9 cellular contexts compared by ENCODE assay signal in the genomic region with DNA sequence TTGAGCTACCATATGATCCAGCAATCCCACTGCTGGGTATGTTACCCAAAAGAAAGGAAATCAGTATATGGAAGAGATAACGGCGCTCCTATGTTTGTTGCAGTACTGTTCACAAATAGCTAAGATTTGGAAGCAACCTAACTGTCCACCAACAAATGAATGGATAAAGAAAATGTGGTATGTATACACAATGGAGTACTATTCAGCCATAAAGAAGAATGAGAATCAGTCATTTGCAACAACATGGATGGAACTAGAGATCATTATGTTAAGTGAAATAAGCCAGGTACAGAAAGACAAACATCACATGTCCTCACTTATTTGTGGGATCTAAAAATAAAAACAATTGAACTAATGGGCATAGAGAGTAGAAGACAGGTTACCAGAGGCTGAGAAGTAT. TPM values are rescaled to one million over a fixed set of nuclear protein-coding genes. Genes with fewer than 3 reads are reported as not detected.
A peak's percentile ranks its signal among the peaks of the same experiment; 100 is the strongest.
DNase-seq lines count a peak whose midpoint lies in the region; ATAC-seq, FAIRE-seq and TF ChIP-seq lines count a peak whose summit lies in the region.
"Not testable (repeated sequence)": the region's sequence is repeated elsewhere in the genome, so short reads cannot be mapped to it uniquely, and the experiment has no call there.
"Had no signal": no experiment of that assay in that cellular context is flagged by ENCODE, and none has a peak within 500 bp of the region (broad histone marks: within the 10 kb centered on the region; RNA-seq: fewer than 3 reads in every experiment).

No MANE protein-coding gene starts in this region.

- not testable (repeated sequence) for BruUV-seq in K562 (replicated peaks; lab: Mats Ljungman, UMichigan)

- not testable (repeated sequence) for H3K4me1 ChIP-seq in A549; HEK293 (ENCODE audit: control insufficient read depth, insufficient read depth, low read length)
- peaks cover 13 to 17% of the 10 kb centered on the region in 2 experiments for H3K4me1 ChIP-seq in K562 (replicated peaks in 1 of 2; ENCODE audit: control insufficient read depth in 2 of 2, insufficient read depth in 2 of 2, low read length in 2 of 2)

- not testable (repeated sequence) for H3K36me3 ChIP-seq in HEK293 (ENCODE audit: control insufficient read depth in 2 of 2, insufficient read depth in 1 of 2, low read length in 2 of 2); K562 (ENCODE audit: control insufficient read depth, insufficient read depth, low read length)

- not testable (repeated sequence) for DNase-seq in A549 (ENCODE audit: low read depth in 1 of 2, low spot score in 1 of 2); GM12891 (ENCODE audit: insufficient read length, low spot score); activated CD4-positive, alpha-beta T cell treated with anti-CD3 and anti-CD28 coated beads, Interleukin-2, amount 10 ng/mL, durations not matched to agents 7 days and 5 days; K562 (ENCODE audit: extremely low read depth in 1 of 4, low spot score in 3 of 4); memory B cell (ENCODE audit: low spot score in 2 of 2)

- H3K9me1 ChIP-seq in K562 (ENCODE audit: control insufficient read depth, insufficient read depth, low read length): not testable (repeated sequence)

- H3K27ac Mint-ChIP-seq in activated CD4-positive, alpha-beta T cell treated with anti-CD3 and anti-CD28 coated beads, Interleukin-2, amount 10 ng/mL, durations not matched to agents 7 days and 5 days: peak overlapping the region; percentile 63
- peak overlapping the region; percentile 58 for H3K27ac Mint-ChIP-seq in memory B cell
- H3K27ac Mint-ChIP-seq in stimulated activated memory B cell treated with anti-CD40 and anti-IgM and Interleukin-4, amounts not matched to agents 10 μg/mL and 1 μg/mL and 100 μg/mL, for 72 hours: peak overlapping the region; percentile 55

- in situ Hi-C loops in K562 (cut with MboI): not testable (repeated sequence)

- not testable (repeated sequence) for H3K4me3 Mint-ChIP-seq in activated CD4-positive, alpha-beta T cell treated with anti-CD3 and anti-CD28 coated beads, Interleukin-2, amount 10 ng/mL, durations not matched to agents 7 days and 5 days; memory B cell; stimulated activated memory B cell treated with anti-CD40 and anti-IgM and Interleukin-4, amounts not matched to agents 10 μg/mL and 1 μg/mL and 100 μg/mL, for 72 hours

- not testable (repeated sequence) for H3K4me2 ChIP-seq in A549; K562 (ENCODE audit: insufficient read depth, low read length)

- TF ChIP-seq POLR2A in A549 (IDR thresholded peaks at IDR 0.05; ENCODE audit: low read length); GM12891 (IDR thresholded peaks at IDR 0.05; ENCODE audit: low read depth, low read length); K562 (conservative IDR thresholded peaks at IDR 0.05): not testable (repeated sequence)

- H3K9me3 Mint-ChIP-seq in activated CD4-positive, alpha-beta T cell treated with anti-CD3 and anti-CD28 coated beads, Interleukin-2, amount 10 ng/mL, durations not matched to agents 7 days and 5 days; memory B cell; stimulated activated memory B cell treated with anti-CD40 and anti-IgM and Interleukin-4, amounts not matched to agents 10 μg/mL and 1 μg/mL and 100 μg/mL, for 72 hours: not testable (repeated sequence)

- not testable (repeated sequence) for H3K79me2 ChIP-seq in K562 (ENCODE audit: control insufficient read depth, insufficient read depth, low read length)

- not testable (repeated sequence) for H3K4me3 ChIP-seq in A549; HEK293 (ENCODE audit: low read depth, low read length); K562

- POLR2A ChIA-PET in A549 (lab: Yijun Ruan, JAX); HEK293 (lab: Yijun Ruan, JAX); activated CD4-positive, alpha-beta T cell treated with anti-CD3 and anti-CD28 coated beads, Interleukin-2, amount 10 ng/mL, durations not matched to agents 7 days and 5 days (lab: Charles Lee); K562 (lab: Yijun Ruan, JAX): not testable (repeated sequence)

- not testable (repeated sequence) for ATAC-seq in A549; K562; memory B cell (ENCODE audit: low read depth); stimulated activated memory B cell treated with anti-CD40 and anti-IgM and Interleukin-4, amounts not matched to agents 10 μg/mL and 1 μg/mL and 100 μg/mL, for 72 hours

- 68% methylated on average over 2 of the region's 2 CpGs for WGBS in A549 (ENCODE audit: missing lambda C conversion rate)
- 75% methylated on average over 2 of the region's 2 CpGs for WGBS in K562 (ENCODE audit: insufficient coverage, low coverage, missing lambda C conversion rate)

- FAIRE-seq in A549 (lab: Jason Lieb, UNC) (peak; percentile 56), GM12891 (lab: Jason Lieb, UNC) (peak; percentile 26), colon (lab: Jason Lieb, UNC) (peak; percentile 83)
- FAIRE-seq in K562 (lab: Jason Lieb, UNC): not testable (repeated sequence)

- not testable (repeated sequence) for TF ChIP-seq RAD21 in A549 (conservative IDR thresholded peaks at IDR 0.05 in 1 of 2, IDR thresholded peaks at IDR 0.05 in 1 of 2); K562 (CRISPR knock-in tag; conservative IDR thresholded peaks at IDR 0.05 in 1 of 2, IDR thresholded peaks at IDR 0.05 in 1 of 2)

- not testable (repeated sequence) for TF ChIP-seq CTCF in A549 (IDR thresholded peaks at IDR 0.05); HEK293 (tag by site-specific recombination; IDR thresholded peaks at IDR 0.05); K562 (IDR thresholded peaks at IDR 0.05 in 2 of 3, conservative IDR thresholded peaks at IDR 0.05 in 1 of 3; ENCODE audit: insufficient read depth in 2 of 3, low read depth in 1 of 3, low read length in 3 of 3)

- peaks cover 62% of the 10 kb centered on the region for H3K4me1 Mint-ChIP-seq in activated CD4-positive, alpha-beta T cell treated with anti-CD3 and anti-CD28 coated beads, Interleukin-2, amount 10 ng/mL, durations not matched to agents 7 days and 5 days
- peaks cover 27% of the 10 kb centered on the region for H3K4me1 Mint-ChIP-seq in memory B cell
- H3K4me1 Mint-ChIP-seq in stimulated activated memory B cell treated with anti-CD40 and anti-IgM and Interleukin-4, amounts not matched to agents 10 μg/mL and 1 μg/mL and 100 μg/mL, for 72 hours: peaks cover 36% of the 10 kb centered on the region

- not testable (repeated sequence) for H4K20me1 ChIP-seq in K562 (replicated peaks; ENCODE audit: control insufficient read depth, insufficient read depth, low read length)

- H3K9ac ChIP-seq in K562 (ENCODE audit: insufficient read depth in 1 of 2, low read depth in 2 of 2, low read length in 2 of 2): not testable (repeated sequence)

- H3K27me3 ChIP-seq in K562 (ENCODE audit: control insufficient read depth in 2 of 2, insufficient read depth in 2 of 2, low read length in 2 of 2): not testable (repeated sequence)

- not testable (repeated sequence) for H3K9me3 ChIP-seq in A549; HEK293 (ENCODE audit: control insufficient read depth, insufficient read depth, low read depth, low read length); K562 (replicated peaks; ENCODE audit: control insufficient read depth, insufficient read depth, low read depth, low read length)

- H3K36me3 Mint-ChIP-seq in activated CD4-positive, alpha-beta T cell treated with anti-CD3 and anti-CD28 coated beads, Interleukin-2, amount 10 ng/mL, durations not matched to agents 7 days and 5 days (ENCODE audit: low read depth): peaks cover 44% of the 10 kb centered on the region
- H3K36me3 Mint-ChIP-seq in memory B cell; stimulated activated memory B cell treated with anti-CD40 and anti-IgM and Interleukin-4, amounts not matched to agents 10 μg/mL and 1 μg/mL and 100 μg/mL, for 72 hours: not testable (repeated sequence)

- not testable (repeated sequence) for H3K27me3 Mint-ChIP-seq in activated CD4-positive, alpha-beta T cell treated with anti-CD3 and anti-CD28 coated beads, Interleukin-2, amount 10 ng/mL, durations not matched to agents 7 days and 5 days; memory B cell; stimulated activated memory B cell treated with anti-CD40 and anti-IgM and Interleukin-4, amounts not matched to agents 10 μg/mL and 1 μg/mL and 100 μg/mL, for 72 hours

- H2AFZ ChIP-seq in K562 (ENCODE audit: low read depth, low read length): not testable (repeated sequence)

- intact Hi-C loops in K562 (cut with micrococcal nuclease): not testable (repeated sequence)

- TF ChIP-seq EP300 in A549 (IDR thresholded peaks at IDR 0.05); K562 (IDR thresholded peaks at IDR 0.05; ENCODE audit: low read length): not testable (repeated sequence)

- H3K27ac ChIP-seq in A549; HEK293 (ENCODE audit: extremely low read depth, low read depth, low read length); K562 (ENCODE audit: extremely low read depth, low read depth, low read length): not testable (repeated sequence)

- CTCF ChIA-PET in A549 (lab: Yijun Ruan, JAX): interaction anchor here (1.4 kb wide), 1 partner anchor 19 kb away, joined by 3 read pairs; no protein-coding TSS in a partner anchor
- CTCF ChIA-PET in HEK293 (lab: Yijun Ruan, JAX); activated CD4-positive, alpha-beta T cell treated with anti-CD3 and anti-CD28 coated beads, Interleukin-2, amount 10 ng/mL, durations not matched to agents 7 days and 5 days (lab: Charles Lee); K562 (lab: Yijun Ruan, JAX; ENCODE audit: low intra/inter-chr PET ratio): not testable (repeated sequence)

RNA-seq across cellular contexts. Expression of gene ARHGEF6, which starts 8.9 kb away (rescaled TPM):
- polyA plus RNA-seq in A549 (2011; rRNA removed): 0.30 and 0.34 TPM in 2 replicates
- 0.05 and 0.07 TPM in 2 replicates for polyA plus RNA-seq in A549 (2012; cell fraction: cytosol; rRNA removed)
- polyA plus RNA-seq in A549 (2012; cell fraction: nucleus; rRNA removed): 0.02 and 0.05 TPM in 2 replicates
- polyA plus RNA-seq in A549 (2017; fragmentation: RNase III; extraction: RNeasy Plus Mini Kit Qiagen cat#74134 plus additional on column Dnase treatment): 0.10 to 0.22 TPM (median 0.21 TPM) in 3 replicates
- polyA minus RNA-seq in A549 (2011; rRNA and poly(A)+ RNA removed): 0.12 and 0.15 TPM in 2 replicates
- polyA plus RNA-seq in GM12891 (2012; ENCODE audit: low read depth, missing spikeins): 10.1 TPM
- total RNA-seq in activated CD4-positive, alpha-beta T cell treated with anti-CD3 and anti-CD28 coated beads, Interleukin-2, amount 10 ng/mL, durations not matched to agents 7 days and 5 days: 100 to 1,000 TPM in 1 of 2 experiments, 10 to 100 TPM in 1; 97.2 to 122 TPM
- 2.3 and 4.7 TPM in 2 replicates for total RNA-seq in K562 (2011; cell fraction: chromatin; rRNA removed; ENCODE audit: low replicate concordance)
- total RNA-seq in K562 (2011; cell fraction: nucleolus; rRNA removed): 1.3 TPM in 2 replicates
- total RNA-seq in K562 (2011; cell fraction: nucleoplasm; rRNA removed): 2.0 and 4.1 TPM in 2 replicates
- 7.4 and 9.5 TPM in 2 replicates for total RNA-seq in K562 (2014; rRNA removed)
- total RNA-seq in K562 (2014; rRNA removed; fragmentation: Illumina TruSeq; extraction: Trizol): 14.3 and 15.9 TPM in 2 replicates
- total RNA-seq in K562 (2015; rRNA removed; fragmentation: Illumina TruSeq; extraction: Trizol): 20.7 and 22.1 TPM in 2 replicates
- total RNA-seq in K562 (2021): 10.4 and 10.9 TPM in 2 replicates
- 15.1 and 15.3 TPM in 2 replicates for polyA plus RNA-seq in K562 (2011; rRNA removed)
- 4.4 and 8.8 TPM in 2 replicates for polyA plus RNA-seq in K562 (2011; cell fraction: cytosol; rRNA removed)
- 8.9 and 13.1 TPM in 2 replicates for polyA plus RNA-seq in K562 (2011; cell fraction: nucleus; rRNA removed)
- 24.2 and 44.4 TPM in 2 replicates for polyA plus RNA-seq in K562 (2012)
- 15.2 and 18.0 TPM in 2 replicates for polyA plus RNA-seq in K562 (2014; fragmentation: Illumina TruSeq; extraction: Trizol)
- polyA plus RNA-seq in K562 (2014; fragmentation: Nextera tagmentation; extraction: Ambion mirVana): 1 to 10 TPM; 2.9 to 5.0 TPM
- polyA plus RNA-seq in K562 (2014; rRNA removed): 13.3 and 14.1 TPM in 2 replicates
- 13.3 and 15.4 TPM in 2 replicates for polyA minus RNA-seq in K562 (2011; rRNA and poly(A)+ RNA removed)
- polyA minus RNA-seq in K562 (2011; cell fraction: cytosol; rRNA and poly(A)+ RNA removed): 4.0 and 5.6 TPM in 2 replicates
- 2.4 and 7.1 TPM in 2 replicates for polyA minus RNA-seq in K562 (2011; cell fraction: nucleus; rRNA and poly(A)+ RNA removed)
- total RNA-seq: Caco-2 had no signal

Comparison
In these comparisons a context has a peak if more than half of its experiments do, and no peak if none do; other contexts are left out.
1. RNA of gene ARHGEF6, which starts 8.9 kb away (total RNA-seq): 97.2 to 122 TPM in activated CD4-positive, alpha-beta T cell treated with anti-CD3 and anti-CD28 coated beads, Interleukin-2, amount 10 ng/mL, durations not matched to agents 7 days and 5 days; 1.3 to 22.1 TPM in K562; every median in the first group is over 4 times any median in the second.
2. Peak in every context shown above with its lines, with median percentiles within 50 percentile points of each other: H3K27ac Mint-ChIP-seq.